Comparison of ENCODE assay signal across 1 cellular context in the genomic region with DNA sequence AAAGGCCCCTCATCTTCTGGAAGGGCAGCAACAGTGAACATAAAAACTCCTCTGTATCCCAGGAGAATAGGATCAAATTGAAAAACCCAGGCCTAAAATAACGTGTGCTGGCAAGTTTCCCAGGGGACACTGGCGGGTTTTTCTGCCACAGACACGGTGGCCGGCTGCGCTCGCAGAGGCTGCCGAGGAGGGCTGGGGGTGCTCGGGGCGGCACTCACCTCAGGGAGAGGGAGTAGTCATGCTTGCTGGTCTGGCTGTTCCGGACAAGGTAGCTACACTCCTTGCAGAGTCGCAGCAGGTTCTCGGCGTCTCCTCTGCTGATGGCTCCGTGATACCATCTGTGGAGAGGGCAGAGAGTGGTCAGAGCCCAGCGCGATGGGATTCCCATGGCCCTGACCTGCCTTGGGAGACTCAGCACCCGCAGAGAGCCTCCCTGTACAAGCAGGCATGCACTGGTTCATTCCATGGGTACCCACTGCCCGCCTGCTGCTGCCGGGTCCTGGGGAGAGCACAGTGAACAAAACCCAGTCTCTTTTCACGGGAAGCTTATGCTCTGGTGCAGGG.
TF ChIP-seq lines count a peak whose summit lies in the region.

No MANE protein-coding gene starts in this region.

TF ChIP-seq in IMR-90, 13 proteins besides CTCF, POLR2A, EP300 and RAD21 (continued from another document):
- TF ChIP-seq MXI1 (IDR thresholded peaks at IDR 0.05; ENCODE audit: borderline replicate concordance, low read depth, low read length) (no peak), CEBPB (IDR thresholded peaks at IDR 0.05; ENCODE audit: low read depth, low read length) (no peak)
